Comparison of ENCODE assay signal across 18 cellular contexts in genomic region chr7:135957627-135958026, GRCh38. TPM values are rescaled to one million over a fixed set of nuclear protein-coding genes. Genes with fewer than 3 reads are reported as not detected.
DNase-seq lines count a peak whose midpoint lies in the region; ATAC-seq and TF ChIP-seq lines count a peak whose summit lies in the region.
"Had no signal": no experiment of that assay in that cellular context is flagged by ENCODE, and none has a peak within 500 bp of the region (broad histone marks: within the 10 kb centered on the region; RNA-seq: fewer than 3 reads in every experiment).

No MANE protein-coding gene starts in this region.

- H3K4me3 Mint-ChIP-seq in natural killer cell (no peak overlapping the region), memory B cell (no peak overlapping the region)
- no peak overlapping the region for H3K4me3 Mint-ChIP-seq in natural killer cell treated with Interleukin-12 subunit alpha and Interleukin-12 subunit beta and Interleukin-15 and Interleukin-18, amount 100 ng/mL, for 72 hours
- H3K4me3 Mint-ChIP-seq: CD8-positive, alpha-beta T cell had no signal

- no peaks in the 10 kb centered on the region for H3K36me3 Mint-ChIP-seq in natural killer cell
- peaks cover 10% of the 10 kb centered on the region for H3K36me3 Mint-ChIP-seq in natural killer cell treated with Interleukin-12 subunit alpha and Interleukin-12 subunit beta and Interleukin-15 and Interleukin-18, amount 100 ng/mL, for 72 hours
- H3K36me3 Mint-ChIP-seq in memory B cell, result peaks cover 27% of the 10 kb centered on the region

- intact Hi-C loops in natural killer cell (cut with micrococcal nuclease), result no loop called here

- H3K4me1 Mint-ChIP-seq in natural killer cell, result peaks cover 76 to 77% of the 10 kb centered on the region in 2 donors
- peaks cover 42 to 68% of the 10 kb centered on the region in 2 donors for H3K4me1 Mint-ChIP-seq in natural killer cell treated with Interleukin-12 subunit alpha and Interleukin-12 subunit beta and Interleukin-15 and Interleukin-18, amount 100 ng/mL, for 72 hours (ENCODE audit: low read depth in 2 of 2)
- peaks cover 49% of the 10 kb centered on the region for H3K4me1 Mint-ChIP-seq in memory B cell

- no peak for TF ChIP-seq CTCF in natural killer cell (IDR thresholded peaks at IDR 0.05)

- H3K27ac Mint-ChIP-seq in natural killer cell (peak overlapping the region; percentile 11 to 67), memory B cell (peak overlapping the region; percentile 46)
- H3K27ac Mint-ChIP-seq in natural killer cell treated with Interleukin-12 subunit alpha and Interleukin-12 subunit beta and Interleukin-15 and Interleukin-18, amount 100 ng/mL, for 72 hours, result no peak overlapping the region
- H3K27ac Mint-ChIP-seq: CD8-positive, alpha-beta T cell had no signal

- no peaks in the 10 kb centered on the region for H3K9me3 Mint-ChIP-seq in natural killer cell
- H3K9me3 Mint-ChIP-seq in natural killer cell treated with Interleukin-12 subunit alpha and Interleukin-12 subunit beta and Interleukin-15 and Interleukin-18, amount 100 ng/mL, for 72 hours, result no peaks in the 10 kb centered on the region
- no peaks in the 10 kb centered on the region for H3K9me3 Mint-ChIP-seq in memory B cell
- H3K9me3 Mint-ChIP-seq: CD8-positive, alpha-beta T cell had no signal

- H3K27me3 Mint-ChIP-seq in natural killer cell (ENCODE audit: low read depth in 2 of 2) (no peaks in the 10 kb centered on the region), memory B cell (no peaks in the 10 kb centered on the region)
- no peaks in the 10 kb centered on the region for H3K27me3 Mint-ChIP-seq in natural killer cell treated with Interleukin-12 subunit alpha and Interleukin-12 subunit beta and Interleukin-15 and Interleukin-18, amount 100 ng/mL, for 72 hours

- ATAC-seq in natural killer cell (no peak), memory B cell (ENCODE audit: low read depth) (peak; percentile 56), HG02840 (IDR thresholded peaks at IDR 0.05; ENCODE audit: low FRiP score, unreplicated experiment) (no peak), HG03045 (IDR thresholded peaks at IDR 0.05; ENCODE audit: unreplicated experiment) (no peak)
- no peak for ATAC-seq in natural killer cell treated with Interleukin-12 subunit alpha and Interleukin-12 subunit beta and Interleukin-15 and Interleukin-18, amount 100 ng/mL, for 72 hours
- ATAC-seq: CD8-positive, alpha-beta T cell; Panc1 had no signal

- DNase-seq in natural killer cell (no peak), NCI-H82 (lab: John Stamatoyannopoulos, UW) (peak; percentile 65), memory B cell (ENCODE audit: low spot score in 2 of 2) (no peak), DMS79 (lab: John Stamatoyannopoulos, UW) (no peak)
- DNase-seq in natural killer cell treated with Interleukin-12 subunit alpha and Interleukin-12 subunit beta and Interleukin-15 and Interleukin-18, amount 100 ng/mL, for 72 hours (ENCODE audit: low spot score), result no peak
- DNase-seq: Calu3; CD8-positive, alpha-beta T cell; GF-D8; MG63; NCI-H1694 treated with DMSO at 0.1 percent for 48 hours; NCI-H2081 treated with DMSO at 0.1 percent for 48 hours; NCI-H446; NCI-H526; NK-92 treated with Interleukin-12 subunit alpha and Interleukin-12 subunit beta, amount 100 ng/mL, for 24 hours; SJCRH30 had no signal

RNA-seq across cellular contexts. Expression of gene MTPN, which starts 19.5 kb away (rescaled TPM):
- 100 to 1,000 TPM; 161 to 170 (median 165) TPM for total RNA-seq in natural killer cell
- total RNA-seq in natural killer cell treated with Interleukin-12 subunit alpha and Interleukin-12 subunit beta and Interleukin-15 and Interleukin-18, amount 100 ng/mL, for 72 hours, result 100 to 1,000 TPM; 148 to 190 TPM

Comparison
In these comparisons a context has a peak if more than half of its experiments do, and no peak if none do; other contexts are left out.
1. H3K27ac Mint-ChIP-seq: peak in natural killer cell (2 of 2) and memory B cell (single experiment); none in natural killer cell treated with Interleukin-12 subunit alpha and Interleukin-12 subunit beta and Interleukin-15 and Interleukin-18, amount 100 ng/mL, for 72 hours (0 of 2).